Comparison of ENCODE assay signal across 8 cellular contexts in genomic region chr17:76278952-76279741, GRCh38. TPM values are rescaled to one million over a fixed set of nuclear protein-coding genes. Genes with fewer than 3 reads are reported as not detected.
DNase-seq lines count a peak whose midpoint lies in the region; ATAC-seq and TF ChIP-seq lines count a peak whose summit lies in the region.

No MANE protein-coding gene starts in this region.

- H3K79me2 ChIP-seq in SU-DHL-6 (ENCODE audit: insufficient read depth, low read length), result no peaks in the 10 kb centered on the region

- POLR2A ChIA-PET in AG04450 (lab: Yijun Ruan, JAX), result interaction anchor here (0.6 to 1.7 kb wide), 3 partner anchors 15 to 281 kb away, joined by 3 to 9 read pairs (median 5); no protein-coding TSS in a partner anchor

- H2AFZ ChIP-seq in SU-DHL-6 (ENCODE audit: low read depth, low read length, severe bottlenecking), result no peak overlapping the region

- peak; percentile 62 for ATAC-seq in GM19395 (IDR thresholded peaks at IDR 0.05; ENCODE audit: unreplicated experiment)
- ATAC-seq in Right ventricle myocardium superior (ENCODE audit: poor library complexity), result peak; percentile 91

- H3K4me3 ChIP-seq in AG04450 (ENCODE audit: low read depth, low read length) (no peak overlapping the region), SU-DHL-6 (ENCODE audit: insufficient read depth, low read length, poor library complexity, severe bottlenecking) (no peak overlapping the region), uterus (no peak overlapping the region)

- H3K4me1 ChIP-seq in uterus, result no peaks in the 10 kb centered on the region

- no peaks in the 10 kb centered on the region for H3K27me3 Mint-ChIP-seq in activated naive CD4-positive, alpha-beta T cell treated with anti-CD3 and anti-CD28 coated beads, Interleukin-2, amount 50 U/mL, for 24 hours

- H3K36me3 ChIP-seq in SU-DHL-6 (ENCODE audit: low read length) (no peaks in the 10 kb centered on the region), uterus (no peaks in the 10 kb centered on the region)

- no peaks in the 10 kb centered on the region for H3K9me2 ChIP-seq in SU-DHL-6 (replicated peaks; ENCODE audit: insufficient read depth, low read length)

- H3K4me1 Mint-ChIP-seq in activated naive CD4-positive, alpha-beta T cell treated with anti-CD3 and anti-CD28 coated beads, Interleukin-2, amount 50 U/mL, for 24 hours, result peaks cover 31% of the 10 kb centered on the region

- H3K4me3 Mint-ChIP-seq in activated naive CD4-positive, alpha-beta T cell treated with anti-CD3 and anti-CD28 coated beads, Interleukin-2, amount 50 U/mL, for 24 hours, result no peak overlapping the region

- TF ChIP-seq CTCF in AG04450 (IDR thresholded peaks at IDR 0.05; ENCODE audit: low read depth, low read length) (peak; percentile 95), SU-DHL-6 (IDR thresholded peaks at IDR 0.05; ENCODE audit: insufficient read depth, low read length, poor library complexity, severe bottlenecking) (peak; percentile 94), uterus (IDR thresholded peaks at IDR 0.05) (peak; percentile 94 to 99 (median 96))

- H3K27me3 ChIP-seq in AG04450 (ENCODE audit: control insufficient read depth, insufficient read depth, low read length), result no peaks in the 10 kb centered on the region
- no peaks in the 10 kb centered on the region for H3K27me3 ChIP-seq in SU-DHL-6 (ENCODE audit: low read length)
- H3K27me3 ChIP-seq in uterus, result no peaks in the 10 kb centered on the region

- no peak overlapping the region for H3K9ac ChIP-seq in SU-DHL-6 (ENCODE audit: low read length)

- no peak for TF ChIP-seq POLR2A in uterus (IDR thresholded peaks at IDR 0.05)

- no peaks in the 10 kb centered on the region for H3K36me3 Mint-ChIP-seq in activated naive CD4-positive, alpha-beta T cell treated with anti-CD3 and anti-CD28 coated beads, Interleukin-2, amount 50 U/mL, for 24 hours

- H3F3A ChIP-seq in SU-DHL-6 (ENCODE audit: insufficient read depth), result no peaks in the 10 kb centered on the region; the same call in 1 of the 2 replicates

- no peak overlapping the region for H3K4me2 ChIP-seq in SU-DHL-6 (ENCODE audit: low read depth, low read length, poor library complexity, severe bottlenecking)

- no peak overlapping the region for H3K27ac ChIP-seq in AG04450 (ENCODE audit: low read depth, low read length)
- H3K27ac ChIP-seq in SU-DHL-6 (ENCODE audit: low read depth, low read length), result no peak overlapping the region
- no peak overlapping the region for H3K27ac ChIP-seq in uterus

- intact Hi-C loops in Right ventricle myocardium superior (cut with DNase I), result loop anchor here (2.0 kb wide), 1 partner anchor 158 kb away; no protein-coding TSS in a partner anchor
- intact Hi-C loops in posterior vena cava (cut with DNase I), result loop anchor here in 1 of 2 donors (2.0 kb wide), 1 partner anchor 158 kb away; no protein-coding TSS in a partner anchor
- intact Hi-C loops in uterus (cut with DNase I; ENCODE audit: low total_unique reads), result loop anchor here (5.0 kb wide), 1 partner anchor 157 kb away; no protein-coding TSS in a partner anchor

- H4K20me1 ChIP-seq in SU-DHL-6 (ENCODE audit: low read depth, low read length), result no peaks in the 10 kb centered on the region

- CTCF ChIA-PET in AG04450 (lab: Charles Lee), result interaction anchor here (0.5 to 4.3 kb wide), 50 partner anchors 8 to 272 kb away, joined by 3 to 92 read pairs (median 4); partner anchors contain the start of genes EXOC7, FOXJ1 and UBALD2

- DNase-seq in AG04450 (ENCODE audit: low read depth, low spot score), result peak; percentile 50
- peak; percentile 11 for DNase-seq in NCI-H128 (lab: John Stamatoyannopoulos, UW; ENCODE audit: unreplicated experiment)
- DNase-seq in Right ventricle myocardium superior, result peak; percentile 94
- peak; percentile 97 for DNase-seq in posterior vena cava (ENCODE audit: low spot score)
- DNase-seq in uterus, result peak; percentile 85

- H3K9me3 ChIP-seq in AG04450 (ENCODE audit: control insufficient read depth, insufficient read depth, low read length) (no peaks in the 10 kb centered on the region; the same call in 1 of the 2 replicates), SU-DHL-6 (ENCODE audit: insufficient read depth, low read length) (no peaks in the 10 kb centered on the region), uterus (no peaks in the 10 kb centered on the region)

- H3K27ac Mint-ChIP-seq in activated naive CD4-positive, alpha-beta T cell treated with anti-CD3 and anti-CD28 coated beads, Interleukin-2, amount 50 U/mL, for 24 hours, result peak overlapping the region; percentile 30

- no peaks in the 10 kb centered on the region for H3K9me3 Mint-ChIP-seq in activated naive CD4-positive, alpha-beta T cell treated with anti-CD3 and anti-CD28 coated beads, Interleukin-2, amount 50 U/mL, for 24 hours

RNA-seq across cellular contexts. Expression of gene UBALD2, which starts 14.0 kb away (rescaled TPM):
- 16.3 and 18.1 TPM in 2 replicates for polyA plus RNA-seq in AG04450 (2011; rRNA removed)
- polyA minus RNA-seq in AG04450 (2011; rRNA and poly(A)+ RNA removed), result 4.4 and 5.2 TPM in 2 replicates
- total RNA-seq in Right ventricle myocardium superior (28.1 TPM), posterior vena cava (10 to 100 TPM; 21.7 to 22.5 TPM), uterus (10 to 100 TPM in 2 of 4 donors, 1 to 10 TPM in 2; 2.0 to 17.4 (median 9.2) TPM)

RNA-seq across cellular contexts. Expression of gene QRICH2, which starts 28.9 kb away (rescaled TPM):
- polyA plus RNA-seq in AG04450 (2011; rRNA removed), result 1.1 and 1.2 TPM in 2 replicates
- polyA minus RNA-seq in AG04450 (2011; rRNA and poly(A)+ RNA removed), result 3.5 and 4.0 TPM in 2 replicates
- total RNA-seq in Right ventricle myocardium superior, result 2.6 TPM
- 1 to 10 TPM in 1 of 2 donors, under 1 TPM in 1; 0.83 to 1.6 TPM for total RNA-seq in posterior vena cava
- 1 to 10 TPM in 3 of 4 donors, under 1 TPM in 1; under 0.01 to 7.2 (median 4.4) TPM for total RNA-seq in uterus

RNA-seq across cellular contexts. Expression of gene RNF157, which starts 38.9 kb away (rescaled TPM):
- 1.6 and 1.8 TPM in 2 replicates for polyA plus RNA-seq in AG04450 (2011; rRNA removed)
- polyA minus RNA-seq in AG04450 (2011; rRNA and poly(A)+ RNA removed), result 2.3 and 3.0 TPM in 2 replicates
- total RNA-seq in Right ventricle myocardium superior (18.5 TPM), posterior vena cava (1 to 10 TPM; 1.9 TPM), uterus (1 to 10 TPM in 3 of 4 donors, under 1 TPM in 1; 0.77 to 5.7 (median 1.7) TPM)

Comparison
In these comparisons a context has a peak if more than half of its experiments do, and no peak if none do; other contexts are left out.
1. DNase-seq: peak in every context shown above with its lines; median percentile 97 in posterior vena cava; 94 in Right ventricle myocardium superior; 85 in uterus; 50 in AG04450; 11 in NCI-H128.